Comparison of ENCODE assay signal across 14 cellular contexts in the genomic region with DNA sequence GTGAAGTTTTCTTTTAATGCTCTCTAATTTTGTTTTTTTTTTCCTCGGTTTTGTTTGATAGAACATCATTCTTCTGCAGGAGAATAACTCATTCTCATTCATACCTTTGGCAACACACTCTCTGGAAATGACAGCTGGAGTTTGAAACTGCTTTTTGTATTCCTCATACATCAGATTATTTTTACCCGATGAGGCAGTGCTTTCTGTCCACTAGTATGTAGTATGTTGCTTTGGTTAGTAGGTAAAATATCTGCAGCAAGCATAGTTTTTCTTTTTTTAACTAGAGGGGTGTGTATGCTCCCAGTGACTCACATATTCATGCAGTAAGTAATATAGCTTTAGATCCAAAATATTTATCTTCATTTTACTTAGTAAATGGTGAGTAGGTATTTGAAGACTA. TPM values are rescaled to one million over a fixed set of nuclear protein-coding genes. Genes with fewer than 3 reads are reported as not detected.
DNase-seq lines count a peak whose midpoint lies in the region; ATAC-seq and TF ChIP-seq lines count a peak whose summit lies in the region.
"Had no signal": no experiment of that assay in that cellular context is flagged by ENCODE, and none has a peak within 500 bp of the region (broad histone marks: within the 10 kb centered on the region; RNA-seq: fewer than 3 reads in every experiment).

No MANE protein-coding gene starts in this region.

- ATAC-seq in PC-3 (peak; percentile 20; the same call in 1 of the 2 replicates), HG03175 (IDR thresholded peaks at IDR 0.05; ENCODE audit: unreplicated experiment) (no peak)

- no peaks in the 10 kb centered on the region for H3K9me3 ChIP-seq in PC-3 (ENCODE audit: low read length)
- H3K9me3 ChIP-seq in tibial nerve: no peaks in the 10 kb centered on the region

- peaks cover 75% of the 10 kb centered on the region for H3K4me1 Mint-ChIP-seq in activated naive CD4-positive, alpha-beta T cell treated with anti-CD3 and anti-CD28 coated beads for 36 hours (ENCODE audit: low read depth)
- H3K4me1 Mint-ChIP-seq in brain: peaks cover 75% of the 10 kb centered on the region

- WGBS in tibial nerve, 2 donors: 55 to 56% methylated on average over 2 of the region's 2 CpGs

- no peak overlapping the region for H3K9ac ChIP-seq in PC-3 (ENCODE audit: low read length)

- H3K27ac ChIP-seq in PC-3 (ENCODE audit: low read length) (no peak overlapping the region), tibial nerve (peak overlapping the region in 3 of 4 donors; percentile 51 to 81 (median 67))
- H3K27ac ChIP-seq: RWPE1 had no signal

- CTCF ChIA-PET in activated naive CD4-positive, alpha-beta T cell treated with anti-CD3 and anti-CD28 coated beads for 36 hours (lab: Charles Lee): interaction anchor here (0.7 kb wide), 1 partner anchor 129 kb away, joined by 3 read pairs; no protein-coding TSS in a partner anchor
- CTCF ChIA-PET in PC-3 (lab: Charles Lee): no interaction called here

- no peak overlapping the region for H3K4me2 ChIP-seq in PC-3 (ENCODE audit: low read length)

- H3K4me3 ChIP-seq in PC-3 (ENCODE audit: low read length): no peak overlapping the region
- H3K4me3 ChIP-seq in tibial nerve: no peak overlapping the region

- H3K27me3 ChIP-seq in PC-3 (ENCODE audit: low read length): no peaks in the 10 kb centered on the region
- H3K27me3 ChIP-seq in tibial nerve: no peaks in the 10 kb centered on the region

- peaks cover 41% of the 10 kb centered on the region for H3K36me3 ChIP-seq in PC-3 (ENCODE audit: low read depth, low read length)
- no peaks in the 10 kb centered on the region for H3K36me3 ChIP-seq in tibial nerve

- H3K9me2 ChIP-seq in PC-3 (replicated peaks; ENCODE audit: low read length): no peaks in the 10 kb centered on the region

- no peaks in the 10 kb centered on the region for H3K27me3 Mint-ChIP-seq in activated naive CD4-positive, alpha-beta T cell treated with anti-CD3 and anti-CD28 coated beads for 36 hours (ENCODE audit: low read depth)
- peaks cover 9% of the 10 kb centered on the region for H3K27me3 Mint-ChIP-seq in brain
- H3K27me3 Mint-ChIP-seq: B cell had no signal

- no peak for TF ChIP-seq EP300 in tibial nerve (IDR thresholded peaks at IDR 0.05)

- no peak overlapping the region for H3K4me3 Mint-ChIP-seq in activated naive CD4-positive, alpha-beta T cell treated with anti-CD3 and anti-CD28 coated beads for 36 hours
- peak overlapping the region in 1 of 5 experiments; percentile 41 for H3K4me3 Mint-ChIP-seq in brain
- H3K4me3 Mint-ChIP-seq: B cell had no signal

- intact Hi-C loops in activated naive CD4-positive, alpha-beta T cell treated with anti-CD3 and anti-CD28 coated beads for 36 hours (cut with micrococcal nuclease): loop anchor here (5.0 to 10.0 kb wide), 2 partner anchors 107 to 1334 kb away; no protein-coding TSS in a partner anchor
- intact Hi-C loops in PC-3 (cut with micrococcal nuclease): loop anchor here (10.0 kb wide), 1 partner anchor 236 kb away; no protein-coding TSS in a partner anchor

- POLR2A ChIA-PET in PC-3 (lab: Charles Lee; ENCODE audit: unreplicated experiment): interaction anchor here (0.5 kb wide), 1 partner anchor 361 kb away, joined by 3 read pairs; no protein-coding TSS in a partner anchor

- TF ChIP-seq CTCF in PC-3 (conservative IDR thresholded peaks at IDR 0.05; ENCODE audit: low read depth, low read length) (no peak), brain (conservative IDR thresholded peaks at IDR 0.05) (no peak), tibial nerve (IDR thresholded peaks at IDR 0.05) (no peak)

- H4K20me1 ChIP-seq in PC-3 (ENCODE audit: low read length): peaks cover 40% of the 10 kb centered on the region; the same call in 1 of the 2 replicates

- peaks cover 62% of the 10 kb centered on the region for H3K36me3 Mint-ChIP-seq in activated naive CD4-positive, alpha-beta T cell treated with anti-CD3 and anti-CD28 coated beads for 36 hours (ENCODE audit: low read depth)
- peaks cover 30% of the 10 kb centered on the region for H3K36me3 Mint-ChIP-seq in brain

- peaks cover 54% of the 10 kb centered on the region for H3K4me1 ChIP-seq in PC-3 (ENCODE audit: insufficient read depth, low read length)
- H3K4me1 ChIP-seq in tibial nerve: peaks cover 0 to 77% (median 13%) of the 10 kb centered on the region in 4 donors

- no peaks in the 10 kb centered on the region for H3K9me3 Mint-ChIP-seq in activated naive CD4-positive, alpha-beta T cell treated with anti-CD3 and anti-CD28 coated beads for 36 hours
- H3K9me3 Mint-ChIP-seq in brain: no peaks in the 10 kb centered on the region

- peaks cover 89% of the 10 kb centered on the region for H3K79me2 ChIP-seq in PC-3 (ENCODE audit: low read length)

- H3F3A ChIP-seq in PC-3 (ENCODE audit: low read length, unreplicated experiment): no peaks in the 10 kb centered on the region

- BruUV-seq in PC-3 (replicated peaks; lab: Mats Ljungman, UMichigan): no TSS peak

- H3K27ac Mint-ChIP-seq in activated naive CD4-positive, alpha-beta T cell treated with anti-CD3 and anti-CD28 coated beads for 36 hours: peak overlapping the region; percentile 57
- H3K27ac Mint-ChIP-seq in brain: peak overlapping the region in 3 of 5 experiments; percentile 39 to 85 (median 75)
- H3K27ac Mint-ChIP-seq: B cell had no signal

- DNase-seq in activated naive CD4-positive, alpha-beta T cell treated with anti-CD3 and anti-CD28 coated beads for 36 hours: no peak
- DNase-seq in activated naive CD4-positive, alpha-beta T cell treated with anti-CD3 and anti-CD28 coated beads, Interleukin-2, amount 50 U/mL, for 16 hours: no peak
- DNase-seq in PC-3 (no peak), tibial nerve (ENCODE audit: low spot score in 2 of 2) (no peak), cortex of kidney (lab: John Stamatoyannopoulos, UW) (no peak)
- DNase-seq: GOT3; NCI-H226; NCI-H526 treated with DMSO at 0.1 percent for 48 hours; NK-92 treated with Interleukin-12 subunit alpha and Interleukin-12 subunit beta, amount 100 ng/mL, for 24 hours; OCI-M1 had no signal

- H2AFZ ChIP-seq in PC-3 (ENCODE audit: low read length): no peak overlapping the region

- TF ChIP-seq POLR2A in tibial nerve (IDR thresholded peaks at IDR 0.05): no peak

RNA-seq across cellular contexts. Expression of a gene that starts 6.4 kb away (rescaled TPM):
- 10 to 100 TPM; 78.4 to 79.7 TPM for total RNA-seq in activated naive CD4-positive, alpha-beta T cell treated with anti-CD3 and anti-CD28 coated beads for 36 hours
- total RNA-seq in PC-3 (2014; rRNA removed): 22.6 and 28.2 TPM in 2 replicates
- polyA plus RNA-seq in brain (ENCODE audit: insufficient read depth, low read depth, low replicate concordance): 20.7 TPM
- total RNA-seq in tibial nerve: 10 to 100 TPM; 55.8 to 90.7 (median 66.7) TPM
